In genomic region chr2:118490323-118490722, GRCh38 we compare ENCODE assay signal across 28 cellular contexts.
"Had no signal": no experiment of that assay in that cellular context is flagged by ENCODE, and none has a peak within 500 bp of the region (broad histone marks: within the 10 kb centered on the region; RNA-seq: fewer than 3 reads in every experiment).

No MANE protein-coding gene starts in this region.

- H3K9me3 ChIP-seq: gastrocnemius medialis, neutrophil, right lobe of liver, thoracic aorta, vagina had no signal

- H3K4me1 Mint-ChIP-seq: activated T-helper 17 cell treated with anti-CD3 and anti-CD28 coated beads, Interleukin-2, amount 50 U/mL, for 72 hours; central memory CD8-positive, alpha-beta T cell; mesothelial cell of epicardium; naive B cell; nephron progenitor cell had no signal

- H3K27ac Mint-ChIP-seq: activated T-cell treated with anti-CD3 and anti-CD28 coated beads, Interleukin-2, amount 50 U/mL, for 24 hours; activated T-helper 17 cell treated with anti-CD3 and anti-CD28 coated beads, Interleukin-2, amount 50 U/mL, for 72 hours; mesothelial cell of epicardium; nephron progenitor cell; stimulated activated naive CD8-positive, alpha-beta T cell treated with anti-CD3 and anti-CD28 coated beads, Interleukin-15, Interleukin-2, amounts not matched to agents 100 ng/mL and 50 ng/mL, for 24 hours; T-helper 1 cell treated with Interleukin-12 subunit alpha and Interleukin-12 subunit beta and Interleukin-4 antibody, amounts not matched to agents 30 μg/mL and 1 μg/mL, for 36 hours had no signal

- H3K27me3 ChIP-seq: gastrocnemius medialis, neutrophil, right lobe of liver, vagina had no signal

- H3K36me3 ChIP-seq: gastrocnemius medialis, neutrophil, right lobe of liver, thoracic aorta, vagina had no signal

- DNase-seq: activated CD4-positive, alpha-beta T cell treated with anti-CD3 and anti-CD28 coated beads for 48 hours; activated CD4-positive, alpha-beta T cell treated with anti-CD3 and anti-CD28 coated beads, Interleukin-2, amount 50 U/mL, for 48 hours; activated CD8-positive, alpha-beta memory T cell treated with anti-CD3 and anti-CD28 coated beads, Interleukin-2, amount 50 U/mL, for 48 hours; activated gamma-delta T cell treated with Interleukin-2 at 50 U/mL for 16 hours; activated naive CD4-positive, alpha-beta T cell treated with anti-CD3 and anti-CD28 coated beads, Interleukin-2, amount 50 U/mL, for 16 hours; activated T-cell treated with anti-CD3 and anti-CD28 coated beads, Interleukin-2, amount 50 U/mL, for 24 hours; amygdala; effector CD8-positive, alpha-beta T cell; gastrocnemius medialis; glutamatergic neuron; left cardiac atrium; mammary epithelial cell; naive B cell; nephron progenitor cell; right lobe of liver; stimulated activated CD4-positive, alpha-beta T cell treated with anti-CD3 and anti-CD28 coated beads, Interleukin-4, amount 100 ng/mL, for 1 hour; T-helper 9 cell; trophoblast cell had no signal

- H3K4me3 ChIP-seq: gastrocnemius medialis, right lobe of liver, thoracic aorta, vagina had no signal

- H3K27ac ChIP-seq: gastrocnemius medialis, neutrophil, right lobe of liver, thoracic aorta, vagina, VCaP had no signal

- H3K9me3 Mint-ChIP-seq: activated T-helper 17 cell treated with anti-CD3 and anti-CD28 coated beads, Interleukin-2, amount 50 U/mL, for 72 hours had no signal

- H3K4me1 ChIP-seq: gastrocnemius medialis, right lobe of liver had no signal

- ATAC-seq: activated CD4-positive, CD25-positive, alpha-beta regulatory T cell treated with anti-CD3 and anti-CD28 coated beads, Interleukin-2, amount 50 U/mL, for 24 hours; activated T-helper 17 cell treated with anti-CD3 and anti-CD28 coated beads, Interleukin-2, amount 50 U/mL, for 72 hours; gastrocnemius medialis; left cardiac atrium; right lobe of liver had no signal

- H3K4me3 Mint-ChIP-seq: activated T-cell treated with anti-CD3 and anti-CD28 coated beads, Interleukin-2, amount 50 U/mL, for 24 hours; activated T-helper 17 cell treated with anti-CD3 and anti-CD28 coated beads, Interleukin-2, amount 50 U/mL, for 72 hours; central memory CD8-positive, alpha-beta T cell; mesothelial cell of epicardium; naive B cell; nephron progenitor cell; stimulated activated naive CD8-positive, alpha-beta T cell treated with anti-CD3 and anti-CD28 coated beads, Interleukin-15, Interleukin-2, amounts not matched to agents 100 ng/mL and 50 ng/mL, for 24 hours; T-helper 1 cell treated with Interleukin-12 subunit alpha and Interleukin-12 subunit beta and Interleukin-4 antibody, amounts not matched to agents 30 μg/mL and 1 μg/mL, for 36 hours had no signal
